ENCODE assay signal across 30 cellular contexts in the genomic region with DNA sequence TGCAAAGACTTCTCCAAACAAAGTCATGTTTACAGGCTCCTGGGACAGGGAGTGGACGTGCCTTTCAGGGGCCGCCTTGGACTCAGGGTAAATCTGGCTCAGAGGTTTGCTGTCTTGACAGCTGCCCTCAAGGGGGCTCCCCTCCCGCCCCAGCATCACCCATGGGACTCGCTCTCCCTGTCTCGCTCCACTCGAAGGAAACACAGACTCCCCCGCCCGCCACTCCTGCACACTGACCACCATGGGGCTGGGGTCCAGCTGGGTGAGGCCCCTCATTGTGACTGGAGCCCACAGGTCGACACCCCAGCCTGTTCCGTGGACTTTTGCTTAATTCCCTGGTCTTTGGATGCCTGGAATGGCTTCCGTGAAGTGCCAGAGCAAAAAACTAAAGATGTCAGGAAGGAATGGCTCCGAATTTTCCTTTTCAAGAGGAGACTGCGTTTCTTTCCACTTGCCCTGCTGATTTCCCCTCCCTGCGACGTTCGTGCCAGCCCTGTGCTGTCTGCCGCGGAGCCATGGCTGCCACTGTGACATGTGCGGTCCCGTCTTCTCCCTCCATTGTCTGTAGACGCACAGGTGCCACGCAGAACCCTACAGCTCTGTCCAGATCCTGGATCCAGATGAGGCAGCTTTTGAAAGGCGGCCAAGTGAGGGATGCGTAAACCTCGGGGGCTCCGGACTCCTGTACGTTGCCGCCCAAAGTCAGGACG.
"Had no signal": no experiment of that assay in that cellular context is flagged by ENCODE, and none has a peak within 500 bp of the region (broad histone marks: within the 10 kb centered on the region; RNA-seq: fewer than 3 reads in every experiment).

No MANE protein-coding gene starts in this region.

- H3K36me3 Mint-ChIP-seq: activated CD8-positive, alpha-beta memory T cell treated with anti-CD3 and anti-CD28 coated beads, Interleukin-2, amount 10 ng/mL, durations not matched to agents 7 days and 5 days; activated naive CD4-positive, alpha-beta T cell treated with anti-CD3 and anti-CD28 coated beads, Interleukin-2, amount 50 U/mL, for 24 hours; natural killer cell treated with Interleukin-12 subunit alpha and Interleukin-12 subunit beta and Interleukin-15 and Interleukin-18, amount 100 ng/mL, for 72 hours; stimulated activated effector memory CD8-positive, alpha-beta T cell treated with anti-CD3 and anti-CD28 coated beads, Interleukin-12 subunit alpha, Interleukin-12 subunit beta, amount 100 ng/mL, for 72 hours had no signal

- H3K27me3 ChIP-seq: pancreas had no signal

- H3K9me3 ChIP-seq: mucosa of descending colon, pancreas, prostate gland, tibial artery had no signal

- H3K4me1 ChIP-seq: sigmoid colon, tibial artery had no signal

- ATAC-seq: activated CD8-positive, alpha-beta memory T cell treated with anti-CD3 and anti-CD28 coated beads, Interleukin-2, amount 10 ng/mL, durations not matched to agents 7 days and 5 days; activated CD8-positive, alpha-beta T cell treated with anti-CD3 and anti-CD28 coated beads, Interleukin-2, amount 10 ng/mL, durations not matched to agents 7 days and 5 days; activated naive CD8-positive, alpha-beta T cell treated with anti-CD3 and anti-CD28 coated beads, Interleukin-2, amount 50 U/mL, for 24 hours; effector memory CD8-positive, alpha-beta T cell; left cardiac atrium; left ventricle myocardium superior; mucosa of descending colon; natural killer cell treated with Interleukin-12 subunit alpha and Interleukin-12 subunit beta and Interleukin-15 and Interleukin-18, amount 100 ng/mL, for 72 hours; pancreas; SK-N-SH treated with all-trans-retinoic acid at 6 μM for 48 hours; stimulated activated effector memory CD8-positive, alpha-beta T cell treated with anti-CD3 and anti-CD28 coated beads, Interleukin-12 subunit alpha, Interleukin-12 subunit beta, amount 100 ng/mL, for 72 hours; T-helper 17 cell had no signal

- H3K4me1 Mint-ChIP-seq: activated naive CD4-positive, alpha-beta T cell treated with anti-CD3 and anti-CD28 coated beads, Interleukin-2, amount 50 U/mL, for 24 hours; activated naive CD8-positive, alpha-beta T cell treated with anti-CD3 and anti-CD28 coated beads, Interleukin-2, amount 50 U/mL, for 24 hours; stimulated activated naive CD8-positive, alpha-beta T cell treated with anti-CD3 and anti-CD28 coated beads, Interleukin-15, amount 100 ng/mL, for 72 hours; T-helper 17 cell had no signal

- H3K27ac Mint-ChIP-seq: activated CD8-positive, alpha-beta memory T cell treated with anti-CD3 and anti-CD28 coated beads, Interleukin-2, amount 10 ng/mL, durations not matched to agents 7 days and 5 days; activated CD8-positive, alpha-beta T cell treated with anti-CD3 and anti-CD28 coated beads, Interleukin-2, amount 10 ng/mL, durations not matched to agents 7 days and 5 days; activated naive CD4-positive, alpha-beta T cell treated with anti-CD3 and anti-CD28 coated beads, Interleukin-2, amount 50 U/mL, for 24 hours; activated naive CD8-positive, alpha-beta T cell treated with anti-CD3 and anti-CD28 coated beads, Interleukin-2, amount 50 U/mL, for 24 hours; activated T-helper 2 cell treated with anti-CD3 and anti-CD28 coated beads, Interferon-gamma antibody, Interleukin-2, Interleukin-4, amounts not matched to agents 10 μg/mL and 5 μg/mL and 100 μg/mL, durations not matched to agents 14 hours and 24 hours and 36 hours; effector memory CD8-positive, alpha-beta T cell; natural killer cell treated with Interleukin-12 subunit alpha and Interleukin-12 subunit beta and Interleukin-15 and Interleukin-18, amount 100 ng/mL, for 72 hours; stimulated activated effector memory CD8-positive, alpha-beta T cell treated with anti-CD3 and anti-CD28 coated beads, Interleukin-12 subunit alpha, Interleukin-12 subunit beta, amount 100 ng/mL, for 72 hours; T-helper 17 cell had no signal

- H3K4me3 ChIP-seq: coronary artery, mucosa of descending colon, pancreas, prostate gland, sigmoid colon, tibial artery had no signal

- H3K9me3 Mint-ChIP-seq: activated naive CD4-positive, alpha-beta T cell treated with anti-CD3 and anti-CD28 coated beads, Interleukin-2, amount 50 U/mL, for 24 hours; activated naive CD8-positive, alpha-beta T cell treated with anti-CD3 and anti-CD28 coated beads, Interleukin-2, amount 50 U/mL, for 24 hours; activated T-helper 2 cell treated with anti-CD3 and anti-CD28 coated beads, Interferon-gamma antibody, Interleukin-2, Interleukin-4, amounts not matched to agents 10 μg/mL and 5 μg/mL and 100 μg/mL, durations not matched to agents 14 hours and 24 hours and 36 hours; effector memory CD8-positive, alpha-beta T cell; natural killer cell treated with Interleukin-12 subunit alpha and Interleukin-12 subunit beta and Interleukin-15 and Interleukin-18, amount 100 ng/mL, for 72 hours; stimulated activated effector memory CD8-positive, alpha-beta T cell treated with anti-CD3 and anti-CD28 coated beads, Interleukin-12 subunit alpha, Interleukin-12 subunit beta, amount 100 ng/mL, for 72 hours; stimulated activated naive CD8-positive, alpha-beta T cell treated with anti-CD3 and anti-CD28 coated beads, Interleukin-15, amount 100 ng/mL, for 72 hours had no signal

- H3K27ac ChIP-seq: coronary artery, pancreas, prostate gland, sigmoid colon, tibial artery had no signal

- H3K27me3 Mint-ChIP-seq: activated CD8-positive, alpha-beta memory T cell treated with anti-CD3 and anti-CD28 coated beads, Interleukin-2, amount 10 ng/mL, durations not matched to agents 7 days and 5 days; activated naive CD4-positive, alpha-beta T cell treated with anti-CD3 and anti-CD28 coated beads, Interleukin-2, amount 50 U/mL, for 24 hours; activated naive CD8-positive, alpha-beta T cell treated with anti-CD3 and anti-CD28 coated beads, Interleukin-2, amount 50 U/mL, for 24 hours; effector memory CD8-positive, alpha-beta T cell; natural killer cell treated with Interleukin-12 subunit alpha and Interleukin-12 subunit beta and Interleukin-15 and Interleukin-18, amount 100 ng/mL, for 72 hours; stimulated activated naive CD8-positive, alpha-beta T cell treated with anti-CD3 and anti-CD28 coated beads, Interleukin-15, amount 100 ng/mL, for 72 hours; T-helper 17 cell had no signal

- H3K36me3 ChIP-seq: prostate gland, sigmoid colon had no signal

- DNase-seq: activated CD4-positive, alpha-beta T cell treated with anti-CD3 and anti-CD28 coated beads, Interleukin-2, amount 50 U/mL, for 1 hour; activated CD8-positive, alpha-beta memory T cell treated with anti-CD3 and anti-CD28 coated beads, Interleukin-2, amount 10 ng/mL, durations not matched to agents 7 days and 5 days; activated CD8-positive, alpha-beta T cell treated with anti-CD3 and anti-CD28 coated beads, Interleukin-2, amount 10 ng/mL, durations not matched to agents 7 days and 5 days; activated naive CD8-positive, alpha-beta T cell treated with anti-CD3 and anti-CD28 coated beads, Interleukin-2, amount 50 U/mL, for 24 hours; activated T-cell treated with anti-CD3 and anti-CD28 coated beads, Interleukin-2, amount 50 U/mL, for 48 hours; anterior cingulate cortex; cerebellar nuclear complex; effector memory CD8-positive, alpha-beta T cell; left cardiac atrium; left ventricle myocardium superior; mucosa of descending colon; nucleus accumbens; retina; sigmoid colon; small intestine; stimulated activated CD4-positive, alpha-beta T cell treated with anti-CD3 and anti-CD28 coated beads, Interleukin-4, amount 100 ng/mL, for 24 hours; stimulated activated naive CD8-positive, alpha-beta T cell treated with anti-CD3 and anti-CD28 coated beads, Interleukin-15, amount 100 ng/mL, for 72 hours; T-helper 17 cell; T1000; tibial artery had no signal

- H3K4me3 Mint-ChIP-seq: activated CD8-positive, alpha-beta memory T cell treated with anti-CD3 and anti-CD28 coated beads, Interleukin-2, amount 10 ng/mL, durations not matched to agents 7 days and 5 days; activated CD8-positive, alpha-beta T cell treated with anti-CD3 and anti-CD28 coated beads, Interleukin-2, amount 10 ng/mL, durations not matched to agents 7 days and 5 days; activated naive CD4-positive, alpha-beta T cell treated with anti-CD3 and anti-CD28 coated beads, Interleukin-2, amount 50 U/mL, for 24 hours; activated naive CD8-positive, alpha-beta T cell treated with anti-CD3 and anti-CD28 coated beads, Interleukin-2, amount 50 U/mL, for 24 hours; effector memory CD8-positive, alpha-beta T cell; natural killer cell treated with Interleukin-12 subunit alpha and Interleukin-12 subunit beta and Interleukin-15 and Interleukin-18, amount 100 ng/mL, for 72 hours; stimulated activated effector memory CD8-positive, alpha-beta T cell treated with anti-CD3 and anti-CD28 coated beads, Interleukin-12 subunit alpha, Interleukin-12 subunit beta, amount 100 ng/mL, for 72 hours; stimulated activated naive CD8-positive, alpha-beta T cell treated with anti-CD3 and anti-CD28 coated beads, Interleukin-15, amount 100 ng/mL, for 72 hours; T-helper 17 cell had no signal

- FAIRE-seq: endothelial cell of umbilical vein, frontal cortex, pancreas, small intestine had no signal
